8 cellular contexts compared by ENCODE assay signal in the genomic region with DNA sequence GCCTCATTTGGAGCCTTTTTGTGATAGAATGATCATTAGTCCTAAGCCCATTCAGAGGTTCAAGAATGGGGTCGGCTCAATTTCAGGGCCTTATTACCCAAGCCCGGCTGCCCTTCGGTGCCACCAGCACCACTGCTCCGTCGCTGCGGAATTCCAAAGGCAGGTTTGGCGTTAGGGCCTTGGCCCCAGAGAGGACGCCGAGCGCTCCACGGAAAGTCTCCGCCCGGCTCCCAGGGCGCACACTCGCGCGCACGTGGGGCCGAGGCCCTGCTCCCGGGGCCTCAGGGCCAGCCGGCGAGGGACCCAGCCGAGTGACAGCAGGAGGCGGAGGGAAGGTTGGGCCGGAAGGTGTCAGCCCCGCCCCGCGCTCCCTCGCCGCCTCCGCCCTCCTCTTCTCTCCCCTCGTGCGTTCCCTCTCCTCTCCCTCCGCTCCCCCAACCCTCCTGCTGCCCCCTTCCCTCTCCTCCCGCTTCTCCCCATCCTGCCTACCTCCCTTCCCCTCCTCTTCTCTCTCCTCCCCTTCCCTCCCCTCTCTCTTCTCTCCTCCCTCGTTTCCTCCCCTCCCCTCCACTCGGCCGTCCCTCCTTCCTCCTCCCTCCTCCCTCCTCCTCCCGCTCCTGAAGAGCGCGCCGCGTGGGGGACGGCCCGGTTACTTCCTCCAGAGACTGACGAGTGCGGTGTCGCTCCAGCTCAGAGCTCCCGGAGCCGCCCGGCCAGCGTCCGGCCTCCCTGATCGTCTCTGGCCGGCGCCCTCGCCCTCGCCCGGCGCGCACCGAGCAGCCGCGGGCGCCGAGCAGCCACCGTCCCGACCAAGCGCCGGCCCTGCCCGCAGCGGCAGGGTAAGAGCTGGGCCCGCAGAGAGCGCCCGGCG. TPM values are rescaled to one million over a fixed set of nuclear protein-coding genes. Genes with fewer than 3 reads are reported as not detected.
A peak's percentile ranks its signal among the peaks of the same experiment; 100 is the strongest.
DNase-seq lines count a peak whose midpoint lies in the region; ATAC-seq and FAIRE-seq lines count a peak whose summit lies in the region.

Gene ETS2, plus strand, starts transcription at position 648 of the 871 bp plus-strand sequence. CDS start 4,106 bp downstream, outside the sequence.

- H3K36me3 Mint-ChIP-seq in activated T-cell treated with anti-CD3 and anti-CD28 coated beads, Interleukin-2, amount 50 U/mL, for 72 hours (ENCODE audit: insufficient read depth in 2 of 2) = peaks cover 20 to 35% of the 10 kb centered on the region in 2 donors

- H3K4me3 ChIP-seq in mucosa of stomach (ENCODE audit: low read length) = peak within 1 kb of the TSS; percentile 60

- H3K4me1 Mint-ChIP-seq in activated T-cell treated with anti-CD3 and anti-CD28 coated beads, Interleukin-2, amount 50 U/mL, for 72 hours (ENCODE audit: low read depth) = peaks cover 68% of the 10 kb centered on the region

- peaks cover 48% of the 10 kb centered on the region for H3K4me1 ChIP-seq in mucosa of stomach (ENCODE audit: control insufficient read depth, insufficient read depth, low read length)

- in situ Hi-C loops in Caki2 (cut with HindIII; ENCODE audit: low pct_unique_long_range_greater_than_20kb, low sequenced_read_pairs) = no loop called here

- H3K9me3 ChIP-seq in KOPT-K1 (ENCODE audit: insufficient read depth, low read length, poor library complexity, severe bottlenecking) (no peaks in the 10 kb centered on the region), mucosa of stomach (ENCODE audit: control insufficient read depth, low read length) (no peaks in the 10 kb centered on the region)

- H3K27ac ChIP-seq in KOPT-K1 (ENCODE audit: low read depth, low read length, poor library complexity, severe bottlenecking) = peak within 1 kb of the TSS; percentile 89

- DNase-seq in Caki2 (ENCODE audit: low read depth) (peak; percentile 95), RCC 7860 (ENCODE audit: low spot score) (peak; percentile 88)
- DNase-seq in activated T-cell treated with anti-CD3 and anti-CD28 coated beads, Interleukin-2, amount 50 U/mL, for 72 hours = peak; percentile 83 to 84
- peak; percentile 40 to 42 for DNase-seq in stimulated activated CD8-positive, alpha-beta memory T cell treated with anti-CD3 and anti-CD28 coated beads, Interleukin-7, amount 100 ng/mL, for 1 hour (ENCODE audit: low read depth in 2 of 2)

- peak within 1 kb of the TSS; percentile 90 to 95 for H3K4me3 Mint-ChIP-seq in activated T-cell treated with anti-CD3 and anti-CD28 coated beads, Interleukin-2, amount 50 U/mL, for 72 hours

- H3K9ac ChIP-seq in mucosa of stomach (ENCODE audit: low read length) = peak within 1 kb of the TSS; percentile 91

- H3K27ac Mint-ChIP-seq in activated T-cell treated with anti-CD3 and anti-CD28 coated beads, Interleukin-2, amount 50 U/mL, for 72 hours = peak within 1 kb of the TSS; percentile 96

- no peaks in the 10 kb centered on the region for H3K9me3 Mint-ChIP-seq in activated T-cell treated with anti-CD3 and anti-CD28 coated beads, Interleukin-2, amount 50 U/mL, for 72 hours

- peak; percentile 70 for ATAC-seq in GM21576 (IDR thresholded peaks at IDR 0.05; ENCODE audit: unreplicated experiment)
- peak; percentile 65 to 76 for ATAC-seq in activated T-cell treated with anti-CD3 and anti-CD28 coated beads, Interleukin-2, amount 50 U/mL, for 72 hours (replicated peaks in 1 of 2)
- peak; percentile 79 for ATAC-seq in esophagus mucosa

- no peak for FAIRE-seq in RCC 7860 (lab: Jason Lieb, UNC)

- H3K27me3 ChIP-seq in mucosa of stomach (ENCODE audit: control insufficient read depth, insufficient read depth, low read length) = no peaks in the 10 kb centered on the region

- peaks cover 13% of the 10 kb centered on the region for H3K27me3 Mint-ChIP-seq in activated T-cell treated with anti-CD3 and anti-CD28 coated beads, Interleukin-2, amount 50 U/mL, for 72 hours (ENCODE audit: low read depth)

- peaks cover 42% of the 10 kb centered on the region for H3K36me3 ChIP-seq in KOPT-K1 (ENCODE audit: insufficient read depth, low read length)
- H3K36me3 ChIP-seq in mucosa of stomach (ENCODE audit: control insufficient read depth, insufficient read depth, low read length) = no peaks in the 10 kb centered on the region

RNA-seq across cellular contexts. Expression of gene ETS2, which starts in this region (rescaled TPM):
- total RNA-seq in Caki2 (2014; rRNA removed; shearing (Covaris generic); ENCODE audit: low replicate concordance) = 7.5 and 20.8 TPM in 2 replicates
- total RNA-seq in activated T-cell treated with anti-CD3 and anti-CD28 coated beads, Interleukin-2, amount 50 U/mL, for 72 hours = 100 to 1,000 TPM; 122 to 134 TPM
- total RNA-seq in esophagus mucosa = 89.5 TPM

Comparison
In these comparisons a context has a peak if more than half of its experiments do, and no peak if none do; other contexts are left out.
1. Peak in every context shown above with its lines: DNase-seq, ATAC-seq, H3K4me3 ChIP-seq and H3K27ac ChIP-seq.
2. DNase-seq: peak in every context shown above with its lines; median percentile 95 in Caki2; 88 in RCC 7860; 84 in activated T-cell treated with anti-CD3 and anti-CD28 coated beads, Interleukin-2, amount 50 U/mL, for 72 hours; 41 in stimulated activated CD8-positive, alpha-beta memory T cell treated with anti-CD3 and anti-CD28 coated beads, Interleukin-7, amount 100 ng/mL, for 1 hour.